18 cellular contexts compared by ENCODE assay signal in the genomic region with DNA sequence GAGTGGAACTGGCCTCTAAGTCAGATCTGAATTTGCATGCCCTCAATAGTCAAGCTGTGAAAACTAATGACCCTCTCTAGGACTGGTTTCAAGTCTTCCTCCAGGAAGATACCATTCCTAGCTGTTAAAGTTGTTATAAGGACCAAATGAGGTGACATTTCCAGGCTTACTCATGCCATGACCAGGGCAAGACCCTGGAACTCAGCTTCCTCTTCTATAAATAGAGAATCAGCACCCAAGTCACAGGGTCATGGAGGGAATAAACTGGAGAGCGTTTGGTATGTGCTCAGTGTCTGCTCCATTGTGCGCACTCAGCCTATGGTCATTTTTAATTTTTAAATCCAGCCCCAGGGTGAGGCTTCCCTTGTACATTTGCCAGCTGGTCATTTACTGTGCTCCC. TPM values are rescaled to one million over a fixed set of nuclear protein-coding genes. Genes with fewer than 3 reads are reported as not detected.
"Had no signal": no experiment of that assay in that cellular context is flagged by ENCODE, and none has a peak within 500 bp of the region (broad histone marks: within the 10 kb centered on the region; RNA-seq: fewer than 3 reads in every experiment).

No MANE protein-coding gene starts in this region.

- H3K27me3 ChIP-seq: adrenal gland had no signal

- H3K36me3 ChIP-seq: adrenal gland had no signal

- DNase-seq: activated B cell treated with CpG ODN at 0.5 μM for 24 hours; activated CD4-positive, alpha-beta T cell treated with anti-CD3 and anti-CD28 coated beads for 48 hours; activated CD8-positive, alpha-beta T cell treated with anti-CD3 and anti-CD28 coated beads for 36 hours; activated effector memory CD4-positive, alpha-beta T cell treated with Interleukin-2 at 50 U/mL for 16 hours; activated T-cell treated with anti-CD3 and anti-CD28 coated beads, Interleukin-2, amount 50 U/mL, for 4 hours; immature natural killer cell; mesendoderm; occipital lobe; stimulated activated naive CD8-positive, alpha-beta T cell treated with anti-CD3 and anti-CD28 coated beads, Interleukin-15, Interleukin-2, amounts not matched to agents 100 U/mL and 50 U/mL, for 24 hours; SW 1271; trophoblast cell had no signal

- ATAC-seq: activated CD8-positive, alpha-beta T cell treated with anti-CD3 and anti-CD28 coated beads for 36 hours; activated T-cell treated with anti-CD3 and anti-CD28 coated beads, Interleukin-2, amount 50 U/mL, for 4 hours; natural killer cell treated with Interleukin-12 subunit alpha and Interleukin-12 subunit beta and Interleukin-15 and Interleukin-18, amount 100 ng/mL, for 72 hours; stimulated activated naive CD8-positive, alpha-beta T cell treated with anti-CD3 and anti-CD28 coated beads, Interleukin-15, Interleukin-2, amounts not matched to agents 100 U/mL and 50 U/mL, for 24 hours had no signal

- H3K9me3 ChIP-seq: adrenal gland had no signal

- H3K4me1 ChIP-seq: adrenal gland had no signal

- H3K4me3 ChIP-seq: adrenal gland had no signal

RNA-seq across cellular contexts. Expression of a gene that starts 2.5 kb away (rescaled TPM):
- total RNA-seq: activated CD8-positive, alpha-beta T cell treated with anti-CD3 and anti-CD28 coated beads for 36 hours; fibroblast of lung; T-helper 2 cell treated with Interferon-gamma antibody and Interleukin-4, amounts not matched to agents 100 ng/mL and 5 ng/mL, for 36 hours had no signal

RNA-seq across cellular contexts. Expression of a gene that starts 11.5 kb away (rescaled TPM):
- total RNA-seq: activated B cell treated with CpG ODN at 0.5 μM for 24 hours; activated CD8-positive, alpha-beta T cell treated with anti-CD3 and anti-CD28 coated beads for 36 hours; activated T-cell treated with anti-CD3 and anti-CD28 coated beads, Interleukin-2, amount 50 U/mL, for 4 hours; adrenal gland; cardiac septum; fibroblast of lung; frontal cortex; natural killer cell treated with Interleukin-12 subunit alpha and Interleukin-12 subunit beta and Interleukin-15 and Interleukin-18, amount 100 ng/mL, for 72 hours; occipital lobe; posterior vena cava; T-helper 2 cell treated with Interferon-gamma antibody and Interleukin-4, amounts not matched to agents 100 ng/mL and 5 ng/mL, for 36 hours had no signal

RNA-seq across cellular contexts. Expression of a gene that starts 15.2 kb away (rescaled TPM):
- total RNA-seq: activated B cell treated with CpG ODN at 0.5 μM for 24 hours; activated CD8-positive, alpha-beta T cell treated with anti-CD3 and anti-CD28 coated beads for 36 hours; activated T-cell treated with anti-CD3 and anti-CD28 coated beads, Interleukin-2, amount 50 U/mL, for 4 hours; fibroblast of lung; natural killer cell treated with Interleukin-12 subunit alpha and Interleukin-12 subunit beta and Interleukin-15 and Interleukin-18, amount 100 ng/mL, for 72 hours; T-helper 2 cell treated with Interferon-gamma antibody and Interleukin-4, amounts not matched to agents 100 ng/mL and 5 ng/mL, for 36 hours had no signal

RNA-seq across cellular contexts. Expression of a gene that starts 30.7 kb away (rescaled TPM):
- total RNA-seq: activated B cell treated with CpG ODN at 0.5 μM for 24 hours; activated CD8-positive, alpha-beta T cell treated with anti-CD3 and anti-CD28 coated beads for 36 hours; activated T-cell treated with anti-CD3 and anti-CD28 coated beads, Interleukin-2, amount 50 U/mL, for 4 hours; fibroblast of lung; T-helper 2 cell treated with Interferon-gamma antibody and Interleukin-4, amounts not matched to agents 100 ng/mL and 5 ng/mL, for 36 hours had no signal

RNA-seq across cellular contexts. Expression of a gene that starts 47.4 kb away (rescaled TPM):
- total RNA-seq: activated B cell treated with CpG ODN at 0.5 μM for 24 hours; activated CD8-positive, alpha-beta T cell treated with anti-CD3 and anti-CD28 coated beads for 36 hours; activated T-cell treated with anti-CD3 and anti-CD28 coated beads, Interleukin-2, amount 50 U/mL, for 4 hours; adrenal gland; cardiac septum; fibroblast of lung; frontal cortex; natural killer cell treated with Interleukin-12 subunit alpha and Interleukin-12 subunit beta and Interleukin-15 and Interleukin-18, amount 100 ng/mL, for 72 hours; occipital lobe; posterior vena cava; T-helper 2 cell treated with Interferon-gamma antibody and Interleukin-4, amounts not matched to agents 100 ng/mL and 5 ng/mL, for 36 hours had no signal
